In genomic region chr2:112916625-112917024, GRCh38 we compare ENCODE assay signal across 21 cellular contexts. TPM values are rescaled to one million over a fixed set of nuclear protein-coding genes. Genes with fewer than 3 reads are reported as not detected.
DNase-seq lines count a peak whose midpoint lies in the region; ATAC-seq and TF ChIP-seq lines count a peak whose summit lies in the region.
"Had no signal": no experiment of that assay in that cellular context is flagged by ENCODE, and none has a peak within 500 bp of the region (broad histone marks: within the 10 kb centered on the region; RNA-seq: fewer than 3 reads in every experiment).

No MANE protein-coding gene starts in this region.

- ATAC-seq in GM19351 (IDR thresholded peaks at IDR 0.05; ENCODE audit: unreplicated experiment), result peak; percentile 73
- ATAC-seq: Panc1 had no signal

- peaks cover 4% of the 10 kb centered on the region for H3K27me3 Mint-ChIP-seq in T-helper 1 cell treated with Interleukin-12 subunit alpha and Interleukin-12 subunit beta and Interleukin-4 antibody, amounts not matched to agents 30 μg/mL and 1 μg/mL, for 36 hours (ENCODE audit: low read depth)
- peaks cover 0 to 2% (median 0%) of the 10 kb centered on the region in 3 donors for H3K27me3 Mint-ChIP-seq in immature natural killer cell (ENCODE audit: low read depth in 3 of 3)
- H3K27me3 Mint-ChIP-seq: CD4-positive, CD25-positive, alpha-beta regulatory T cell had no signal

- H3K4me3 ChIP-seq in GM12865 (ENCODE audit: low read depth, low read length), result no peak overlapping the region
- H3K4me3 ChIP-seq: adrenal gland, right atrium auricular region, SJCRH30, stomach had no signal

- no peaks in the 10 kb centered on the region for H3K9me3 Mint-ChIP-seq in T-helper 1 cell treated with Interleukin-12 subunit alpha and Interleukin-12 subunit beta and Interleukin-4 antibody, amounts not matched to agents 30 μg/mL and 1 μg/mL, for 36 hours
- H3K9me3 Mint-ChIP-seq in immature natural killer cell, result no peaks in the 10 kb centered on the region
- H3K9me3 Mint-ChIP-seq: CD4-positive, CD25-positive, alpha-beta regulatory T cell; HFFc6 had no signal

- H3K36me3 Mint-ChIP-seq in T-helper 1 cell treated with Interleukin-12 subunit alpha and Interleukin-12 subunit beta and Interleukin-4 antibody, amounts not matched to agents 30 μg/mL and 1 μg/mL, for 36 hours (ENCODE audit: low read depth), result peaks cover 4% of the 10 kb centered on the region
- no peaks in the 10 kb centered on the region for H3K36me3 Mint-ChIP-seq in immature natural killer cell
- H3K36me3 Mint-ChIP-seq: CD4-positive, CD25-positive, alpha-beta regulatory T cell had no signal

- no peak for TF ChIP-seq CTCF in GM12865 (IDR thresholded peaks at IDR 0.05; ENCODE audit: insufficient read depth, low read depth, low read length, missing control alignments)

- H3K4me3 Mint-ChIP-seq in T-helper 1 cell treated with Interleukin-12 subunit alpha and Interleukin-12 subunit beta and Interleukin-4 antibody, amounts not matched to agents 30 μg/mL and 1 μg/mL, for 36 hours, result peak overlapping the region; percentile 36
- H3K4me3 Mint-ChIP-seq in immature natural killer cell, result no peak overlapping the region
- H3K4me3 Mint-ChIP-seq: CD4-positive, CD25-positive, alpha-beta regulatory T cell; HFFc6 had no signal

- H3K27ac ChIP-seq in substantia nigra (ENCODE audit: low read depth, low read length, poor library complexity, severe bottlenecking), result no peak overlapping the region
- H3K27ac ChIP-seq: adrenal gland, right atrium auricular region, SJCRH30, stomach had no signal

- peaks cover 33% of the 10 kb centered on the region for H3K4me1 Mint-ChIP-seq in T-helper 1 cell treated with Interleukin-12 subunit alpha and Interleukin-12 subunit beta and Interleukin-4 antibody, amounts not matched to agents 30 μg/mL and 1 μg/mL, for 36 hours (ENCODE audit: low read depth)
- H3K4me1 Mint-ChIP-seq in immature natural killer cell, result peaks cover 6 to 39% of the 10 kb centered on the region in 2 donors

- H3K27ac Mint-ChIP-seq in T-helper 1 cell treated with Interleukin-12 subunit alpha and Interleukin-12 subunit beta and Interleukin-4 antibody, amounts not matched to agents 30 μg/mL and 1 μg/mL, for 36 hours, result peak overlapping the region; percentile 93
- peak overlapping the region; percentile 28 to 88 (median 80) for H3K27ac Mint-ChIP-seq in immature natural killer cell
- H3K27ac Mint-ChIP-seq: HFFc6 had no signal

- peak; percentile 39 for DNase-seq in GM12865 (ENCODE audit: low read depth)
- DNase-seq in immature natural killer cell, result peak in 1 of 3 donors; percentile 5
- DNase-seq in NCI-H1436 (lab: John Stamatoyannopoulos, UW), result no peak
- DNase-seq in HuH-7 (ENCODE audit: low spot score), result no peak
- DNase-seq in NCI-H128 (lab: John Stamatoyannopoulos, UW; ENCODE audit: unreplicated experiment), result no peak
- DNase-seq in substantia nigra (lab: John Stamatoyannopoulos, UW), result no peak
- DNase-seq: adrenal gland, DMS 273 treated with DMSO at 0.1 percent for 48 hours, HFFc6, kidney glomerular epithelial cell, mammary epithelial cell, NCI-H1417, NCI-H510A, SJCRH30, stomach, trophoblast cell had no signal

RNA-seq across cellular contexts. Expression of gene IL37, which starts 5.7 kb away (rescaled TPM):
- not detected for polyA plus RNA-seq in immature natural killer cell
- polyA plus RNA-seq: adrenal gland; CD4-positive, CD25-positive, alpha-beta regulatory T cell; mammary epithelial cell had no signal
